1 cellular context compared by ENCODE assay signal in the genomic region with DNA sequence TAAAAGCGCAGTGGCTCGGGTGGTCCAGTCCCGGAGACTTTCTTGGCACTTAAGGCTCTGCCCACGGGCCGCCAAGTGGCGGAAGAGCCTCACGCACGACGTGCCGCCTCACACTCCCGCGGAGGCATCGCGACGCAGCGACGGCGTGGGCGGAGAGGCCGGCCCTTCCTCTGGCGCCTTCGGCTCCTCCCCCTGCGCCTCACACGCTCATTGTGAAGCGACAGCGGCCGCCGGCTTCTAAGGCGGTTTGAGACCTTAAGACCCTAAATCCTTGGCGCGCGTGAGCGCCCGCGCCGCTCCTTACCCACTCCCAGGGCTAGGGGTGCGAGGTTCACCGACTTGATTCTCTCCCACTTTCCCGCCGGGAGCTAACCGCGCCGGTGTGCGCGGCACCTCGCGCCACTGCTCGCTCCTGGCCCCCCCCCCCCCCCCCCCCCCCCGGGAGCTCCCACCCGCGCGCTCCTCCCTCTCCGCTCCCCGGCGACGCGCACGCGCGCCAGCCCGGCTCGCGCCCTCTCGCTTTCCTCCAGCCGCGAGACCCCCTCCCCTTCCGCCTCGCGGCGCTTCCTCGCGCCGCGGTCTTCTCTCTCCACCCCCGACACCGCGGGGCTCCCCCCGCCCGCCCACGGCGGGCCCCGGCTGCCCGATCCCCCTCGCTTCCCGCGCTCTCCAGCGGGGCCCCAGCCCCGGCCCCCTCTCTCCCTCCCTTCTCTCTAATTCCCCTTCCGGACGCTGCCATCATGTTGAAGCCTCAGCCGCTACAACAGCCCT.
A peak's percentile ranks its signal among the peaks of the same experiment; 100 is the strongest.
TF ChIP-seq lines count a peak whose summit lies in the region.

A gene with protein sequence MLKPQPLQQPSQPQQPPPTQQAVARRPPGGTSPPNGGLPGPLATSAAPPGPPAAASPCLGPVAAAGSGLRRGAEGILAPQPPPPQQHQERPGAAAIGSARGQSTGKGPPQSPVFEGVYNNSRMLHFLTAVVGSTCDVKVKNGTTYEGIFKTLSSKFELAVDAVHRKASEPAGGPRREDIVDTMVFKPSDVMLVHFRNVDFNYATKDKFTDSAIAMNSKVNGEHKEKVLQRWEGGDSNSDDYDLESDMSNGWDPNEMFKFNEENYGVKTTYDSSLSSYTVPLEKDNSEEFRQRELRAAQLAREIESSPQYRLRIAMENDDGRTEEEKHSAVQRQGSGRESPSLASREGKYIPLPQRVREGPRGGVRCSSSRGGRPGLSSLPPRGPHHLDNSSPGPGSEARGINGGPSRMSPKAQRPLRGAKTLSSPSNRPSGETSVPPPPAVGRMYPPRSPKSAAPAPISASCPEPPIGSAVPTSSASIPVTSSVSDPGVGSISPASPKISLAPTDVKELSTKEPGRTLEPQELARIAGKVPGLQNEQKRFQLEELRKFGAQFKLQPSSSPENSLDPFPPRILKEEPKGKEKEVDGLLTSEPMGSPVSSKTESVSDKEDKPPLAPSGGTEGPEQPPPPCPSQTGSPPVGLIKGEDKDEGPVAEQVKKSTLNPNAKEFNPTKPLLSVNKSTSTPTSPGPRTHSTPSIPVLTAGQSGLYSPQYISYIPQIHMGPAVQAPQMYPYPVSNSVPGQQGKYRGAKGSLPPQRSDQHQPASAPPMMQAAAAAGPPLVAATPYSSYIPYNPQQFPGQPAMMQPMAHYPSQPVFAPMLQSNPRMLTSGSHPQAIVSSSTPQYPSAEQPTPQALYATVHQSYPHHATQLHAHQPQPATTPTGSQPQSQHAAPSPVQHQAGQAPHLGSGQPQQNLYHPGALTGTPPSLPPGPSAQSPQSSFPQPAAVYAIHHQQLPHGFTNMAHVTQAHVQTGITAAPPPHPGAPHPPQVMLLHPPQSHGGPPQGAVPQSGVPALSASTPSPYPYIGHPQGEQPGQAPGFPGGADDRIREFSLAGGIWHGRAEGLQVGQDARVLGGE (plus strand): TSS at position 480 of the 771 bp plus-strand sequence. CDS start 261 bp downstream, at position 741.

TF ChIP-seq in HEK293, 187 proteins besides CTCF, POLR2A, EP300 and RAD21 (continued from another document and continues in another):
- TF ChIP-seq KLF10 (tag by site-specific recombination; IDR thresholded peaks at IDR 0.05) = peak; percentile 61; the same call in 1 of the 2 replicates
- TF ChIP-seq GLI2 (tag by site-specific recombination; IDR thresholded peaks at IDR 0.05; ENCODE audit: borderline replicate concordance, low read depth) = peak; percentile 2; the same call in 1 of the 2 replicates
- TF ChIP-seq ZNF529 (tag by site-specific recombination; IDR thresholded peaks at IDR 0.05; ENCODE audit: insufficient replicate concordance) = no peak
- peak; percentile 97 for TF ChIP-seq SP3 (tag by site-specific recombination; IDR thresholded peaks at IDR 0.05)
- TF ChIP-seq YY2 (tag by site-specific recombination; IDR thresholded peaks at IDR 0.05) = peak; percentile 51
- no peak for TF ChIP-seq ZNF510 (tag by site-specific recombination; IDR thresholded peaks at IDR 0.05; ENCODE audit: insufficient replicate concordance)
- TF ChIP-seq ATF2 (tag by site-specific recombination; IDR thresholded peaks at IDR 0.05; ENCODE audit: low read depth) = no peak
- TF ChIP-seq YY1 (tag by site-specific recombination; IDR thresholded peaks at IDR 0.05) = peak; percentile 73
- TF ChIP-seq ZNF341 (tag by site-specific recombination; IDR thresholded peaks at IDR 0.05; ENCODE audit: low read depth) = peak; percentile 94
- TF ChIP-seq ZNF660 (tag by site-specific recombination; IDR thresholded peaks at IDR 0.05) = peak; percentile 95
- TF ChIP-seq ZFP69B (tag by site-specific recombination; IDR thresholded peaks at IDR 0.05) = peak; percentile 81
- TF ChIP-seq ZNF214 (tag by site-specific recombination; IDR thresholded peaks at IDR 0.05; ENCODE audit: borderline replicate concordance) = no peak
- no peak for TF ChIP-seq ZNF560 (tag by site-specific recombination; IDR thresholded peaks at IDR 0.05; ENCODE audit: borderline replicate concordance)
- TF ChIP-seq ZBTB7A (tag by site-specific recombination; IDR thresholded peaks at IDR 0.05; ENCODE audit: low read depth) = peak; percentile 93
- TF ChIP-seq ZNF548 (tag by site-specific recombination; IDR thresholded peaks at IDR 0.05) = no peak
- TF ChIP-seq ZSCAN23 (tag by site-specific recombination; IDR thresholded peaks at IDR 0.05) = peak; percentile 47
- peak; percentile 92 for TF ChIP-seq ZEB2 (tag by site-specific recombination; IDR thresholded peaks at IDR 0.05)
- no peak; the same call in 1 of the 2 replicates for TF ChIP-seq ZNF501 (tag by site-specific recombination; IDR thresholded peaks at IDR 0.05)
- peak; percentile 85 for TF ChIP-seq KLF1 (tag by site-specific recombination; IDR thresholded peaks at IDR 0.05)
- TF ChIP-seq ZNF354C (tag by site-specific recombination; IDR thresholded peaks at IDR 0.05; ENCODE audit: borderline replicate concordance, low read depth) = no peak
- TF ChIP-seq ZNF707 (tag by site-specific recombination; IDR thresholded peaks at IDR 0.05) = no peak
- no peak for TF ChIP-seq ZNF768 (tag by site-specific recombination; IDR thresholded peaks at IDR 0.05)
- no peak for TF ChIP-seq BCL6B (tag by site-specific recombination; IDR thresholded peaks at IDR 0.05)
- no peak for TF ChIP-seq ZNF19 (tag by site-specific recombination; IDR thresholded peaks at IDR 0.05; ENCODE audit: low read depth)
- TF ChIP-seq REPIN1 (tag by site-specific recombination; IDR thresholded peaks at IDR 0.05; ENCODE audit: low read depth) = 0 out of 2 replicates have a peak, but pooled peaks have one; percentile 13
- peak; percentile 83 for TF ChIP-seq ZNF610 (tag by site-specific recombination; IDR thresholded peaks at IDR 0.05; ENCODE audit: borderline replicate concordance)
- TF ChIP-seq, protein P1, sequence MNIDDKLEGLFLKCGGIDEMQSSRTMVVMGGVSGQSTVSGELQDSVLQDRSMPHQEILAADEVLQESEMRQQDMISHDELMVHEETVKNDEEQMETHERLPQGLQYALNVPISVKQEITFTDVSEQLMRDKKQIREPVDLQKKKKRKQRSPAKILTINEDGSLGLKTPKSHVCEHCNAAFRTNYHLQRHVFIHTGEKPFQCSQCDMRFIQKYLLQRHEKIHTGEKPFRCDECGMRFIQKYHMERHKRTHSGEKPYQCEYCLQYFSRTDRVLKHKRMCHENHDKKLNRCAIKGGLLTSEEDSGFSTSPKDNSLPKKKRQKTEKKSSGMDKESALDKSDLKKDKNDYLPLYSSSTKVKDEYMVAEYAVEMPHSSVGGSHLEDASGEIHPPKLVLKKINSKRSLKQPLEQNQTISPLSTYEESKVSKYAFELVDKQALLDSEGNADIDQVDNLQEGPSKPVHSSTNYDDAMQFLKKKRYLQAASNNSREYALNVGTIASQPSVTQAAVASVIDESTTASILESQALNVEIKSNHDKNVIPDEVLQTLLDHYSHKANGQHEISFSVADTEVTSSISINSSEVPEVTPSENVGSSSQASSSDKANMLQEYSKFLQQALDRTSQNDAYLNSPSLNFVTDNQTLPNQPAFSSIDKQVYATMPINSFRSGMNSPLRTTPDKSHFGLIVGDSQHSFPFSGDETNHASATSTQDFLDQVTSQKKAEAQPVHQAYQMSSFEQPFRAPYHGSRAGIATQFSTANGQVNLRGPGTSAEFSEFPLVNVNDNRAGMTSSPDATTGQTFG (tag by site-specific recombination; IDR thresholded peaks at IDR 0.05; ENCODE audit: borderline replicate concordance) = no peak
- TF ChIP-seq ZNF518A (tag by site-specific recombination; conservative IDR thresholded peaks at IDR 0.05; ENCODE audit: low read depth) = peak; percentile 45
- no peak for TF ChIP-seq BCL11A (tag by site-specific recombination; IDR thresholded peaks at IDR 0.05; ENCODE audit: low read depth)
- TF ChIP-seq ZNF837 (tag by site-specific recombination; IDR thresholded peaks at IDR 0.05) = no peak
- peak; percentile 62; the same call in 1 of the 2 replicates for TF ChIP-seq ZNF146 (tag by site-specific recombination; IDR thresholded peaks at IDR 0.05)
- TF ChIP-seq, protein P2, sequence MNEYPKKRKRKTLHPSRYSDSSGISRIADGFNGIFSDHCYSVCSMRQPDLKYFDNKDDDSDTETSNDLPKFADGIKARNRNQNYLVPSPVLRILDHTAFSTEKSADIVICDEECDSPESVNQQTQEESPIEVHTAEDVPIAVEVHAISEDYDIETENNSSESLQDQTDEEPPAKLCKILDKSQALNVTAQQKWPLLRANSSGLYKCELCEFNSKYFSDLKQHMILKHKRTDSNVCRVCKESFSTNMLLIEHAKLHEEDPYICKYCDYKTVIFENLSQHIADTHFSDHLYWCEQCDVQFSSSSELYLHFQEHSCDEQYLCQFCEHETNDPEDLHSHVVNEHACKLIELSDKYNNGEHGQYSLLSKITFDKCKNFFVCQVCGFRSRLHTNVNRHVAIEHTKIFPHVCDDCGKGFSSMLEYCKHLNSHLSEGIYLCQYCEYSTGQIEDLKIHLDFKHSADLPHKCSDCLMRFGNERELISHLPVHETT (tag by site-specific recombination; IDR thresholded peaks at IDR 0.05) = peak; percentile 95
- no peak for TF ChIP-seq ZNF549 (tag by site-specific recombination; IDR thresholded peaks at IDR 0.05)
- peak; percentile 93 for TF ChIP-seq PBX3 (CRISPR knock-in tag; IDR thresholded peaks at IDR 0.05)
- TF ChIP-seq KLF16 (tag by site-specific recombination; IDR thresholded peaks at IDR 0.05) = peak; percentile 95
- TF ChIP-seq ZNF239 (tag by site-specific recombination; IDR thresholded peaks at IDR 0.05) = peak; percentile 61; the same call in 1 of the 2 replicates
- no peak for TF ChIP-seq ZNF776 (tag by site-specific recombination; IDR thresholded peaks at IDR 0.05; ENCODE audit: borderline replicate concordance)
- TF ChIP-seq KLF8 (tag by site-specific recombination; IDR thresholded peaks at IDR 0.05) = peak; percentile 79
